Comparison of ENCODE assay signal across 29 cellular contexts in the genomic region with DNA sequence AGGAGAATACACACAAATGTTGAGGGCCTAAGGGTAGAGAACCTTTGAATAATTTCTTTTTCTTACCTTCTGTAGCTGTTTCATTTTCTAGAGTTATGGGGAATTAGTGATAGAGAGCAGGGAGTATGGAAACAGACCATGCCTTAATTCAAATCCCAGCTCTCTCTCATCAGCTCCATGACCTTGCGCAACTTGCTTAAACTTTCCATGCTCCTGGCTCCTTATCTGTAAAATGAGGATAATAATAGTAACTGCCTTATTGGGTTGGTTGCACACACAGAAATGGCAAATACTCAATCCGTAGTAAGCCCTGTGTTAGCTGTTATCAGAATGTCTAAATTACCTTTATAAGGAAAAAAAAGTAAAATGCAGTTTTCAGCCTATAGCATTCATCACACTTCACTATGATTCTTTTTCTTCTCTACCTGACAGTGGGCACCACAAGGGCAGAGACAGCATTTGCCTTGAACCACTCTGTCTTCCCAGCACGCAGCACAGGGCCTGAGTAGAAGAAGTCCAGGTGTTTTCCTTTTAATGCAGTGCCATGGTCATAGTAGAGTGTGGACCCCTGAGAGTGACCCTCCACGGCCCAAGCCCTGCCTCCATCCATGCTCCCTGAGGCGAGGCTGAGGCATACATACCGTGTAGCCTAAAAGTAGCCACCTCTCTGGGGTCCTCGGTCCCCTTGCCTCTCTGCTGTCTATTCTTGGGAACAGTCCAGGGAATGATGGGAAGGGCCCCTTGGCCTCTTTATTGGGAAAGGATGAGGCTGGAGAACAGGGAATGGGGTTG. TPM values are rescaled to one million over a fixed set of nuclear protein-coding genes. Genes with fewer than 3 reads are reported as not detected.
DNase-seq lines count a peak whose midpoint lies in the region; ATAC-seq, FAIRE-seq and TF ChIP-seq lines count a peak whose summit lies in the region.
"Had no signal": no experiment of that assay in that cellular context is flagged by ENCODE, and none has a peak within 500 bp of the region (broad histone marks: within the 10 kb centered on the region; RNA-seq: fewer than 3 reads in every experiment).

No MANE protein-coding gene starts in this region.

- in situ Hi-C loops in IMR-90 (cut with MboI; ENCODE audit: low sequenced_read_pairs) (no loop called here), K562 (cut with MboI) (no loop called here)

- no peaks in the 10 kb centered on the region for H3K79me2 ChIP-seq in K562 (ENCODE audit: control insufficient read depth, insufficient read depth, low read length)
- H3K79me2 ChIP-seq: parathyroid adenoma had no signal

- H3K14ac ChIP-seq in IMR-90 (replicated peaks; ENCODE audit: low read depth, low read length), result no peak overlapping the region

- H3K4me3 ChIP-seq in IMR-90 (ENCODE audit: insufficient read depth, low read depth, low read length), result no peak overlapping the region
- no peak overlapping the region for H3K4me3 ChIP-seq in K562
- no peak overlapping the region for H3K4me3 ChIP-seq in heart right ventricle
- no peak overlapping the region for H3K4me3 ChIP-seq in CD8-positive, alpha-beta memory T cell (ENCODE audit: low read length)
- H3K4me3 ChIP-seq: BLaER1, MG63, sigmoid colon had no signal

- H4K5ac ChIP-seq in IMR-90 (ENCODE audit: low read depth, low read length), result no peak overlapping the region

- H3K27me3 ChIP-seq in IMR-90 (ENCODE audit: control insufficient read depth, insufficient read depth, low read length), result no peaks in the 10 kb centered on the region
- no peaks in the 10 kb centered on the region for H3K27me3 ChIP-seq in K562 (ENCODE audit: control insufficient read depth in 2 of 2, insufficient read depth in 2 of 2, low read length in 2 of 2)
- H3K27me3 ChIP-seq in heart right ventricle, result no peaks in the 10 kb centered on the region
- H3K27me3 ChIP-seq in CD8-positive, alpha-beta memory T cell (ENCODE audit: insufficient read depth, low read length, poor library complexity, severe bottlenecking), result no peaks in the 10 kb centered on the region
- H3K27me3 ChIP-seq: BLaER1, MG63, sigmoid colon had no signal

- no peaks in the 10 kb centered on the region for H3K4me1 Mint-ChIP-seq in stimulated activated effector memory CD8-positive, alpha-beta T cell treated with anti-CD3 and anti-CD28 coated beads, Interleukin-12 subunit alpha, Interleukin-12 subunit beta, amount 100 ng/mL, for 72 hours
- no peaks in the 10 kb centered on the region for H3K4me1 Mint-ChIP-seq in CD8-positive, alpha-beta memory T cell

- CTCF ChIA-PET in IMR-90 (lab: Yijun Ruan, JAX), result no interaction called here
- CTCF ChIA-PET in K562 (lab: Yijun Ruan, JAX; ENCODE audit: low intra/inter-chr PET ratio), result no interaction called here
- CTCF ChIA-PET in CD8-positive, alpha-beta memory T cell (lab: Charles Lee), result no interaction called here

- no peak overlapping the region for H2BK15ac ChIP-seq in IMR-90 (ENCODE audit: low read depth, low read length)

- H2BK20ac ChIP-seq in IMR-90 (ENCODE audit: low read depth, low read length), result no peak overlapping the region

- TF ChIP-seq EP300 in K562 (IDR thresholded peaks at IDR 0.05; ENCODE audit: low read length), result no peak

- BruUV-seq in IMR-90 (replicated peaks; lab: Mats Ljungman, UMichigan), result no TSS peak
- BruUV-seq in K562 (replicated peaks; lab: Mats Ljungman, UMichigan), result no TSS peak

- TF ChIP-seq POLR2A in IMR-90 (IDR thresholded peaks at IDR 0.05; ENCODE audit: low read depth, low read length), result no peak
- TF ChIP-seq POLR2A in K562 (conservative IDR thresholded peaks at IDR 0.05), result no peak

- TF ChIP-seq CTCF in IMR-90 (conservative IDR thresholded peaks at IDR 0.05; ENCODE audit: low read depth, low read length) (no peak), K562 (IDR thresholded peaks at IDR 0.05 in 2 of 3, conservative IDR thresholded peaks at IDR 0.05 in 1 of 3; ENCODE audit: insufficient read depth in 2 of 3, low read depth in 1 of 3, low read length in 3 of 3) (no peak), heart right ventricle (IDR thresholded peaks at IDR 0.05) (no peak)

- H3K27ac ChIP-seq in IMR-90 (ENCODE audit: insufficient read depth, low read length), result no peak overlapping the region
- H3K27ac ChIP-seq in K562 (ENCODE audit: extremely low read depth, low read depth, low read length), result no peak overlapping the region
- H3K27ac ChIP-seq in heart right ventricle, result peak overlapping the region; percentile 17 to 87 (median 83)
- H3K27ac ChIP-seq in CD8-positive, alpha-beta memory T cell (ENCODE audit: low read depth, low read length), result no peak overlapping the region
- H3K27ac ChIP-seq: BLaER1, parathyroid adenoma, sigmoid colon had no signal

- no peak overlapping the region for H3K9ac ChIP-seq in IMR-90 (ENCODE audit: low read depth, low read length)
- no peak overlapping the region for H3K9ac ChIP-seq in K562 (ENCODE audit: insufficient read depth in 1 of 2, low read depth in 2 of 2, low read length in 2 of 2)
- H3K9ac ChIP-seq: BLaER1, parathyroid adenoma had no signal

- H4K91ac ChIP-seq in IMR-90 (ENCODE audit: insufficient read depth, low read depth, low read length), result no peak overlapping the region

- H4K20me1 ChIP-seq in IMR-90 (ENCODE audit: insufficient read depth, low read length) (no peaks in the 10 kb centered on the region; the same call in 1 of the 2 replicates), K562 (replicated peaks; ENCODE audit: control insufficient read depth, insufficient read depth, low read length) (no peaks in the 10 kb centered on the region)
- H4K20me1 ChIP-seq: BLaER1 had no signal

- no peak overlapping the region for H2BK5ac ChIP-seq in IMR-90 (ENCODE audit: low read depth, low read length, poor library complexity, severe bottlenecking)

- no peak for TF ChIP-seq RAD21 in IMR-90 (IDR thresholded peaks at IDR 0.05; ENCODE audit: low read length)
- no peak for TF ChIP-seq RAD21 in K562 (CRISPR knock-in tag; conservative IDR thresholded peaks at IDR 0.05 in 1 of 2, IDR thresholded peaks at IDR 0.05 in 1 of 2)

- DNase-seq in IMR-90 (no peak), K562 (ENCODE audit: extremely low read depth in 1 of 4, low spot score in 3 of 4) (no peak), heart right ventricle (peak in 1 of 2 donors; percentile 48), COR-L47 (lab: John Stamatoyannopoulos, UW) (no peak), NAMALWA (ENCODE audit: low spot score) (no peak)
- no peak for DNase-seq in stimulated activated effector memory CD8-positive, alpha-beta T cell treated with anti-CD3 and anti-CD28 coated beads, Interleukin-12 subunit alpha, Interleukin-12 subunit beta, amount 100 ng/mL, for 72 hours (ENCODE audit: low spot score in 2 of 2)
- DNase-seq in CD8-positive, alpha-beta memory T cell, result no peak
- DNase-seq: activated CD4-positive, alpha-beta T cell treated with anti-CD3 and anti-CD28 coated beads, Interleukin-2, amount 50 U/mL, for 4 hours; activated naive CD4-positive, alpha-beta T cell treated with Interleukin-2 at 50 U/mL for 16 hours; activated T-cell treated with anti-CD3 and anti-CD28 coated beads, Interleukin-2, amount 50 U/mL, for 72 hours; amygdala; central memory CD4-positive, alpha-beta T cell; dermis blood vessel endothelial cell; DMS53; KBM-7; kidney; MG63; NCI-H2081; NCI-H2227 treated with DMSO at 0.1 percent for 48 hours; NCI-H748 treated with DMSO at 0.1 percent for 48 hours; sigmoid colon; stimulated activated CD4-positive, alpha-beta T cell treated with anti-CD3 and anti-CD28 coated beads, Interleukin-4, amount 100 ng/mL, for 24 hours; stimulated activated naive CD4-positive, alpha-beta T cell had no signal

- H3K79me1 ChIP-seq in IMR-90 (ENCODE audit: low read depth in 1 of 2, low read length in 2 of 2), result no peaks in the 10 kb centered on the region

- peaks cover 4% of the 10 kb centered on the region; the same call in 1 of the 2 replicates for H3K36me3 ChIP-seq in IMR-90 (ENCODE audit: control insufficient read depth, insufficient read depth, low read length)
- H3K36me3 ChIP-seq in K562 (ENCODE audit: control insufficient read depth, insufficient read depth, low read length), result peaks cover 10% of the 10 kb centered on the region
- peaks cover 0 to 22% (median 0%) of the 10 kb centered on the region in 9 donors for H3K36me3 ChIP-seq in heart right ventricle
- no peaks in the 10 kb centered on the region for H3K36me3 ChIP-seq in CD8-positive, alpha-beta memory T cell (ENCODE audit: insufficient read depth, low read length)

- peaks cover 0 to 3% of the 10 kb centered on the region in 2 donors for H3K27me3 Mint-ChIP-seq in CD8-positive, alpha-beta memory T cell

- H3K4ac ChIP-seq in IMR-90 (ENCODE audit: low read depth, low read length), result no peak overlapping the region

- POLR2A ChIA-PET in IMR-90 (lab: Charles Lee; ENCODE audit: unreplicated experiment), result no interaction called here
- POLR2A ChIA-PET in K562 (lab: Yijun Ruan, JAX), result interaction anchor here (1.5 kb wide), 1 partner anchor 11 kb away, joined by 7 read pairs; no protein-coding TSS in a partner anchor
- POLR2A ChIA-PET in CD8-positive, alpha-beta memory T cell (lab: Charles Lee), result no interaction called here

- H3K4me2 ChIP-seq in IMR-90 (ENCODE audit: low read depth, low read length) (no peak overlapping the region), K562 (ENCODE audit: insufficient read depth, low read length) (no peak overlapping the region)
- H3K4me2 ChIP-seq: BLaER1 had no signal

- H2AK9ac ChIP-seq in IMR-90 (replicated peaks; ENCODE audit: low read depth, low read length, poor library complexity), result no peak overlapping the region

- H3K9me1 ChIP-seq in IMR-90 (ENCODE audit: insufficient read depth, low read length), result peaks cover 10% of the 10 kb centered on the region; the same call in 1 of the 2 replicates
- no peaks in the 10 kb centered on the region for H3K9me1 ChIP-seq in K562 (ENCODE audit: control insufficient read depth, insufficient read depth, low read length)

- ATAC-seq in IMR-90 (ENCODE audit: low read depth) (no peak), K562 (no peak), heart right ventricle (peak; percentile 35 to 80 (median 65))
- peak; percentile 43 for ATAC-seq in stimulated activated effector memory CD8-positive, alpha-beta T cell treated with anti-CD3 and anti-CD28 coated beads, Interleukin-12 subunit alpha, Interleukin-12 subunit beta, amount 100 ng/mL, for 72 hours
- ATAC-seq: activated T-cell treated with anti-CD3 and anti-CD28 coated beads, Interleukin-2, amount 50 U/mL, for 72 hours had no signal

- no peak overlapping the region for H2BK120ac ChIP-seq in IMR-90 (ENCODE audit: low read depth, low read length)

- H2AFZ ChIP-seq in IMR-90 (replicated peaks; ENCODE audit: low read length, poor library complexity), result no peak overlapping the region
- no peak overlapping the region for H2AFZ ChIP-seq in K562 (ENCODE audit: low read depth, low read length)
- H2AFZ ChIP-seq: parathyroid adenoma had no signal

- no peak overlapping the region for H3K4me3 Mint-ChIP-seq in stimulated activated effector memory CD8-positive, alpha-beta T cell treated with anti-CD3 and anti-CD28 coated beads, Interleukin-12 subunit alpha, Interleukin-12 subunit beta, amount 100 ng/mL, for 72 hours
- no peak overlapping the region for H3K4me3 Mint-ChIP-seq in CD8-positive, alpha-beta memory T cell
- H3K4me3 Mint-ChIP-seq: activated T-cell treated with anti-CD3 and anti-CD28 coated beads, Interleukin-2, amount 50 U/mL, for 72 hours; neural crest cell had no signal

- dilution Hi-C loops in IMR-90 (cut with HindIII; ENCODE audit: low sequenced_read_pairs, unreplicated experiment), result no loop called here

- WGBS in IMR-90 (ENCODE audit: extremely low coverage in 2 of 2, insufficient read length in 1 of 2), 2 experiments, result no CpG with 5 or more reads among the region's 7 CpGs
- WGBS in K562 (ENCODE audit: insufficient coverage, low coverage, missing lambda C conversion rate), result 39% methylated on average over 7 of the region's 7 CpGs
- WGBS in heart right ventricle, 2 donors, result 64 to 72% methylated on average over 7 of the region's 7 CpGs

- H4K8ac ChIP-seq in IMR-90 (ENCODE audit: low read depth in 2 of 2, low read length in 2 of 2), result no peak overlapping the region

- no peak overlapping the region for H3K23ac ChIP-seq in IMR-90 (ENCODE audit: low read depth, low read length)

- H3K9me3 ChIP-seq in IMR-90 (ENCODE audit: control insufficient read depth, insufficient read depth, low read length) (no peaks in the 10 kb centered on the region), K562 (replicated peaks; ENCODE audit: control insufficient read depth, insufficient read depth, low read depth, low read length) (no peaks in the 10 kb centered on the region), heart right ventricle (no peaks in the 10 kb centered on the region)
- H3K9me3 ChIP-seq in CD8-positive, alpha-beta memory T cell (ENCODE audit: low read length), result no peaks in the 10 kb centered on the region
- H3K9me3 ChIP-seq: BLaER1, MG63, sigmoid colon had no signal

- no peak overlapping the region for H3K56ac ChIP-seq in IMR-90 (ENCODE audit: extremely low read depth, insufficient read depth, low read length)

- no peak overlapping the region for H2AK5ac ChIP-seq in IMR-90 (ENCODE audit: low read depth, low read length)

- peaks cover 4% of the 10 kb centered on the region; the same call in 1 of the 2 replicates for H3K4me1 ChIP-seq in IMR-90 (ENCODE audit: control insufficient read depth, insufficient read depth, low read length)
- no peaks in the 10 kb centered on the region; a peak in 1 of 5 replicates for H3K4me1 ChIP-seq in K562 (replicated peaks in 1 of 2; ENCODE audit: control insufficient read depth in 2 of 2, insufficient read depth in 2 of 2, low read length in 2 of 2)
- H3K4me1 ChIP-seq in heart right ventricle, result peaks cover 9 to 39% (median 32%) of the 10 kb centered on the region in 9 donors
- H3K4me1 ChIP-seq in CD8-positive, alpha-beta memory T cell (ENCODE audit: insufficient read depth, low read length), result no peaks in the 10 kb centered on the region
- H3K4me1 ChIP-seq: BLaER1, parathyroid adenoma had no signal

- peaks cover 25% of the 10 kb centered on the region for H3K36me3 Mint-ChIP-seq in stimulated activated effector memory CD8-positive, alpha-beta T cell treated with anti-CD3 and anti-CD28 coated beads, Interleukin-12 subunit alpha, Interleukin-12 subunit beta, amount 100 ng/mL, for 72 hours
- H3K36me3 Mint-ChIP-seq in CD8-positive, alpha-beta memory T cell, result peaks cover 0 to 21% (median 7%) of the 10 kb centered on the region in 3 donors

- no peak overlapping the region for H3K27ac Mint-ChIP-seq in stimulated activated effector memory CD8-positive, alpha-beta T cell treated with anti-CD3 and anti-CD28 coated beads, Interleukin-12 subunit alpha, Interleukin-12 subunit beta, amount 100 ng/mL, for 72 hours
- H3K27ac Mint-ChIP-seq in CD8-positive, alpha-beta memory T cell, result no peak overlapping the region
- H3K27ac Mint-ChIP-seq: activated T-cell treated with anti-CD3 and anti-CD28 coated beads, Interleukin-2, amount 50 U/mL, for 72 hours had no signal

- FAIRE-seq in K562 (lab: Jason Lieb, UNC), result no peak
- FAIRE-seq: endometrium, G401.6, kidney, TTC549 had no signal

- no peaks in the 10 kb centered on the region for H3K9me3 Mint-ChIP-seq in stimulated activated effector memory CD8-positive, alpha-beta T cell treated with anti-CD3 and anti-CD28 coated beads, Interleukin-12 subunit alpha, Interleukin-12 subunit beta, amount 100 ng/mL, for 72 hours
- no peaks in the 10 kb centered on the region for H3K9me3 Mint-ChIP-seq in CD8-positive, alpha-beta memory T cell
- H3K9me3 Mint-ChIP-seq: activated T-cell treated with anti-CD3 and anti-CD28 coated beads, Interleukin-2, amount 50 U/mL, for 72 hours; neural crest cell had no signal

- no peak overlapping the region for H3K18ac ChIP-seq in IMR-90 (ENCODE audit: low read depth, low read length)

- intact Hi-C loops in IMR-90 (cut with micrococcal nuclease) (no loop called here), K562 (cut with micrococcal nuclease) (no loop called here), heart right ventricle (cut with DNase I) (no loop called here)

RNA-seq across cellular contexts. Expression of a gene that starts 17.4 kb away (rescaled TPM):
- 35.1 and 54.2 TPM in 2 replicates for total RNA-seq in IMR-90 (2012; rRNA removed)
- 64.5 and 73.5 TPM in 2 replicates for polyA plus RNA-seq in IMR-90 (2012; rRNA removed)
- 35.0 and 205 TPM in 2 replicates for polyA plus RNA-seq in IMR-90 (2012; cell fraction: cytosol; rRNA removed)
- polyA plus RNA-seq in IMR-90 (2012; cell fraction: nucleus; rRNA removed; ENCODE audit: low replicate concordance), result 37.9 and 38.3 TPM in 2 replicates
- total RNA-seq in K562 (2011; cell fraction: chromatin; rRNA removed; ENCODE audit: low replicate concordance), result 43.2 and 55.8 TPM in 2 replicates
- 42.0 and 45.9 TPM in 2 replicates for total RNA-seq in K562 (2011; cell fraction: nucleolus; rRNA removed)
- 49.2 and 65.0 TPM in 2 replicates for total RNA-seq in K562 (2011; cell fraction: nucleoplasm; rRNA removed)
- 23.3 and 28.2 TPM in 2 replicates for total RNA-seq in K562 (2014; rRNA removed)
- total RNA-seq in K562 (2014; rRNA removed; fragmentation: Illumina TruSeq; extraction: Trizol), result 44.0 and 45.6 TPM in 2 replicates
- 35.5 and 36.3 TPM in 2 replicates for total RNA-seq in K562 (2015; rRNA removed; fragmentation: Illumina TruSeq; extraction: Trizol)
- total RNA-seq in K562 (2021), result 22.7 and 24.0 TPM in 2 replicates
- 50.7 and 52.0 TPM in 2 replicates for polyA plus RNA-seq in K562 (2011; rRNA removed)
- polyA plus RNA-seq in K562 (2011; cell fraction: cytosol; rRNA removed), result 25.2 and 36.2 TPM in 2 replicates
- 20.3 and 25.9 TPM in 2 replicates for polyA plus RNA-seq in K562 (2011; cell fraction: nucleus; rRNA removed)
- 23.1 and 36.4 TPM in 2 replicates for polyA plus RNA-seq in K562 (2012)
- polyA plus RNA-seq in K562 (2014; fragmentation: Illumina TruSeq; extraction: Trizol), result 46.4 and 49.8 TPM in 2 replicates
- 10 to 100 TPM; 30.0 to 32.5 TPM for polyA plus RNA-seq in K562 (2014; fragmentation: Nextera tagmentation; extraction: Ambion mirVana)
- polyA plus RNA-seq in K562 (2014; rRNA removed), result 35.7 and 40.2 TPM in 2 replicates
- 44.5 and 49.8 TPM in 2 replicates for polyA minus RNA-seq in K562 (2011; rRNA and poly(A)+ RNA removed)
- polyA minus RNA-seq in K562 (2011; cell fraction: cytosol; rRNA and poly(A)+ RNA removed), result 23.3 and 43.8 TPM in 2 replicates
- 9.3 and 15.6 TPM in 2 replicates for polyA minus RNA-seq in K562 (2011; cell fraction: nucleus; rRNA and poly(A)+ RNA removed)
- 10 to 100 TPM; 31.0 to 55.3 (median 34.2) TPM for total RNA-seq in heart right ventricle
- 10 to 100 TPM; 22.2 to 28.7 TPM for polyA plus RNA-seq in heart right ventricle
- 10 to 100 TPM; 21.7 to 21.8 TPM for total RNA-seq in CD8-positive, alpha-beta memory T cell
- 25.4 TPM for polyA plus RNA-seq in CD8-positive, alpha-beta memory T cell

RNA-seq across cellular contexts. Expression of a gene that starts 53.8 kb away (rescaled TPM):
- total RNA-seq in IMR-90 (2012; rRNA removed) (365 and 423 TPM in 2 replicates), K562 (2014; rRNA removed) (224 and 228 TPM in 2 replicates), K562 (2014; rRNA removed; fragmentation: Illumina TruSeq; extraction: Trizol) (366 and 402 TPM in 2 replicates), K562 (2015; rRNA removed; fragmentation: Illumina TruSeq; extraction: Trizol) (319 and 320 TPM in 2 replicates), K562 (2021) (257 and 267 TPM in 2 replicates), heart right ventricle (100 to 1,000 TPM; 440 to 609 (median 535) TPM)
- polyA plus RNA-seq in IMR-90 (2012; rRNA removed) (242 and 289 TPM in 2 replicates), K562 (2011; rRNA removed) (155 and 168 TPM in 2 replicates), K562 (2014; fragmentation: Illumina TruSeq; extraction: Trizol) (343 and 365 TPM in 2 replicates), K562 (2014; fragmentation: Nextera tagmentation; extraction: Ambion mirVana) (100 to 1,000 TPM; 293 to 301 TPM), K562 (2014; rRNA removed) (221 and 243 TPM in 2 replicates), heart right ventricle (100 to 1,000 TPM; 229 to 359 TPM)
- polyA plus RNA-seq in IMR-90 (2012; cell fraction: cytosol; rRNA removed), result 103 and 148 TPM in 2 replicates
- 46.1 and 144 TPM in 2 replicates for polyA plus RNA-seq in IMR-90 (2012; cell fraction: nucleus; rRNA removed; ENCODE audit: low replicate concordance)
- total RNA-seq in K562 (2011; cell fraction: chromatin; rRNA removed; ENCODE audit: low replicate concordance), result 105 and 116 TPM in 2 replicates
- total RNA-seq in K562 (2011; cell fraction: nucleolus; rRNA removed), result 68.0 and 70.9 TPM in 2 replicates
- 116 and 155 TPM in 2 replicates for total RNA-seq in K562 (2011; cell fraction: nucleoplasm; rRNA removed)
- polyA plus RNA-seq in K562 (2011; cell fraction: cytosol; rRNA removed), result 84.1 and 126 TPM in 2 replicates
- polyA plus RNA-seq in K562 (2011; cell fraction: nucleus; rRNA removed), result 76.3 and 97.2 TPM in 2 replicates
- 230 and 274 TPM in 2 replicates for polyA plus RNA-seq in K562 (2012)
- 252 and 302 TPM in 2 replicates for polyA minus RNA-seq in K562 (2011; rRNA and poly(A)+ RNA removed)
- polyA minus RNA-seq in K562 (2011; cell fraction: cytosol; rRNA and poly(A)+ RNA removed), result 143 and 162 TPM in 2 replicates
- 29.8 and 47.0 TPM in 2 replicates for polyA minus RNA-seq in K562 (2011; cell fraction: nucleus; rRNA and poly(A)+ RNA removed)
- 100 to 1,000 TPM; 409 to 422 TPM for total RNA-seq in CD8-positive, alpha-beta memory T cell
- polyA plus RNA-seq in CD8-positive, alpha-beta memory T cell, result 92.8 TPM

Comparison
In these comparisons a context has a peak if more than half of its experiments do, and no peak if none do; other contexts are left out.
1. ATAC-seq: peak in heart right ventricle (8 of 8) and stimulated activated effector memory CD8-positive, alpha-beta T cell treated with anti-CD3 and anti-CD28 coated beads, Interleukin-12 subunit alpha, Interleukin-12 subunit beta, amount 100 ng/mL, for 72 hours (single experiment); none in IMR-90 (single experiment) and K562 (single experiment).
2. H3K27ac ChIP-seq: peak in heart right ventricle (10 of 10); none in IMR-90 (single experiment), K562 (single experiment) and CD8-positive, alpha-beta memory T cell (single experiment).